In the genomic region with DNA sequence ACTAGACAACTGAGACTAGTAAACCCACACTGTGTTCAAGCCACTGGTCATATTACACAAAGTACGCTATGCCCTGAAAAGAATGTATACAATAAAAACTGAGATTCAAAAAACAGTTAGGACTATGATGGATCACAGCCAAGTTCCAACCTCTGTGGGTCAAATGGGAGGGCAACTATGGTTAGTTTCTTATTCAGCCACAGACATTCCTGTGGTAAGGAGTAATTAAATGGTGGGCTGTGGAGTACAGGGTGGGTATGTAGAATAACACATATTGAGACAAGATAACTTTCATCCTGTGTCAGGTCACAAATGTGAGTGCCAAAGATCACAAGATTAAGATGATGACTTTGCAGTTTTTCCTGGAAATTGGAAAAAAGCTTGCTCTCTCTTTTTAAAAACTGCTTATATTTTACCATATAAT, we compare ENCODE assay signal across 2 cellular contexts.
TF ChIP-seq lines count a peak whose summit lies in the region.

No MANE protein-coding gene starts in this region.

TF ChIP-seq in HepG2, 621 proteins besides CTCF, POLR2A, EP300 and RAD21 (continued from another document):
- no peak for TF ChIP-seq SMARCE1 (IDR thresholded peaks at IDR 0.05; ENCODE audit: borderline replicate concordance)
- peak; percentile 92 to 94 for TF ChIP-seq MAFK (conservative IDR thresholded peaks at IDR 0.05 in 1 of 2, IDR thresholded peaks at IDR 0.05 in 1 of 2; ENCODE audit: low read length in 2 of 2)
- TF ChIP-seq NR2F6 (IDR thresholded peaks at IDR 0.05), result peak; percentile 44; the same call in 1 of the 2 replicates
- TF ChIP-seq NR2F6 (CRISPR knock-in tag; IDR thresholded peaks at IDR 0.05), result no peak
- no peak for TF ChIP-seq SCMH1 (CRISPR knock-in tag; IDR thresholded peaks at IDR 0.05; ENCODE audit: borderline replicate concordance)
- TF ChIP-seq, protein P1, sequence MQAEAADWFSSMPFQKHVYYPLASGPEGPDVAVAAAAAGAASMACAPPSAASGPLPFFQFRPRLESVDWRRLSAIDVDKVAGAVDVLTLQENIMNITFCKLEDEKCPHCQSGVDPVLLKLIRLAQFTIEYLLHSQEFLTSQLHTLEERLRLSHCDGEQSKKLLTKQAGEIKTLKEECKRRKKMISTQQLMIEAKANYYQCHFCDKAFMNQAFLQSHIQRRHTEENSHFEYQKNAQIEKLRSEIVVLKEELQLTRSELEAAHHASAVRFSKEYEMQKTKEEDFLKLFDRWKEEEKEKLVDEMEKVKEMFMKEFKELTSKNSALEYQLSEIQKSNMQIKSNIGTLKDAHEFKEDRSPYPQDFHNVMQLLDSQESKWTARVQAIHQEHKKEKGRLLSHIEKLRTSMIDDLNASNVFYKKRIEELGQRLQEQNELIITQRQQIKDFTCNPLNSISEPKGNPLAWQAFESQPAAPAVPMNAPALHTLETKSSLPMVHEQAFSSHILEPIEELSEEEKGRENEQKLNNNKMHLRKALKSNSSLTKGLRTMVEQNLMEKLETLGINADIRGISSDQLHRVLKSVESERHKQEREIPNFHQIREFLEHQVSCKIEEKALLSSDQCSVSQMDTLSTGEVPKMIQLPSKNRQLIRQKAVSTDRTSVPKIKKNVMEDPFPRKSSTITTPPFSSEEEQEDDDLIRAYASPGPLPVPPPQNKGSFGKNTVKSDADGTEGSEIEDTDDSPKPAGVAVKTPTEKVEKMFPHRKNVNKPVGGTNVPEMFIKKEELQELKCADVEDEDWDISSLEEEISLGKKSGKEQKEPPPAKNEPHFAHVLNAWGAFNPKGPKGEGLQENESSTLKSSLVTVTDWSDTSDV (CRISPR knock-in tag; IDR thresholded peaks at IDR 0.05), result no peak
- TF ChIP-seq GFI1 (CRISPR knock-in tag; IDR thresholded peaks at IDR 0.05; ENCODE audit: borderline replicate concordance), result peak; percentile 46; the same call in 1 of the 2 replicates
- TF ChIP-seq RXRB (CRISPR knock-in tag; IDR thresholded peaks at IDR 0.05; ENCODE audit: borderline replicate concordance), result no peak
- TF ChIP-seq ETV6 (CRISPR knock-in tag; conservative IDR thresholded peaks at IDR 0.05), result no peak
- peak; percentile 18; the same call in 1 of the 2 replicates for TF ChIP-seq BCL6 (CRISPR knock-in tag; IDR thresholded peaks at IDR 0.05)
- TF ChIP-seq, protein P2, sequence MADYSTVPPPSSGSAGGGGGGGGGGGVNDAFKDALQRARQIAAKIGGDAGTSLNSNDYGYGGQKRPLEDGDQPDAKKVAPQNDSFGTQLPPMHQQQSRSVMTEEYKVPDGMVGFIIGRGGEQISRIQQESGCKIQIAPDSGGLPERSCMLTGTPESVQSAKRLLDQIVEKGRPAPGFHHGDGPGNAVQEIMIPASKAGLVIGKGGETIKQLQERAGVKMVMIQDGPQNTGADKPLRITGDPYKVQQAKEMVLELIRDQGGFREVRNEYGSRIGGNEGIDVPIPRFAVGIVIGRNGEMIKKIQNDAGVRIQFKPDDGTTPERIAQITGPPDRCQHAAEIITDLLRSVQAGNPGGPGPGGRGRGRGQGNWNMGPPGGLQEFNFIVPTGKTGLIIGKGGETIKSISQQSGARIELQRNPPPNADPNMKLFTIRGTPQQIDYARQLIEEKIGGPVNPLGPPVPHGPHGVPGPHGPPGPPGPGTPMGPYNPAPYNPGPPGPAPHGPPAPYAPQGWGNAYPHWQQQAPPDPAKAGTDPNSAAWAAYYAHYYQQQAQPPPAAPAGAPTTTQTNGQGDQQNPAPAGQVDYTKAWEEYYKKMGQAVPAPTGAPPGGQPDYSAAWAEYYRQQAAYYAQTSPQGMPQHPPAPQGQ (CRISPR knock-in tag; IDR thresholded peaks at IDR 0.05; ENCODE audit: borderline replicate concordance), result no peak
- TF ChIP-seq MAFF (IDR thresholded peaks at IDR 0.05; ENCODE audit: low read depth, low read length), result peak; percentile 89
- TF ChIP-seq NFE2L2 (IDR thresholded peaks at IDR 0.05; ENCODE audit: low read length), result peak; percentile 60
- peak; percentile 22; the same call in 1 of the 2 replicates for TF ChIP-seq NCOA2 (CRISPR knock-in tag; IDR thresholded peaks at IDR 0.05)
- TF ChIP-seq CREM (IDR thresholded peaks at IDR 0.05), result peak; percentile 17; the same call in 1 of the 2 replicates
- no peak for TF ChIP-seq CREM (CRISPR knock-in tag; IDR thresholded peaks at IDR 0.05)
- no peak for TF ChIP-seq ATAD3A (CRISPR knock-in tag; IDR thresholded peaks at IDR 0.05)
- TF ChIP-seq SMAD3 (CRISPR knock-in tag; IDR thresholded peaks at IDR 0.05), result no peak

TF ChIP-seq in SK-N-SH, 30 proteins besides CTCF, POLR2A, EP300 and RAD21:
- TF ChIP-seq, protein P3, sequence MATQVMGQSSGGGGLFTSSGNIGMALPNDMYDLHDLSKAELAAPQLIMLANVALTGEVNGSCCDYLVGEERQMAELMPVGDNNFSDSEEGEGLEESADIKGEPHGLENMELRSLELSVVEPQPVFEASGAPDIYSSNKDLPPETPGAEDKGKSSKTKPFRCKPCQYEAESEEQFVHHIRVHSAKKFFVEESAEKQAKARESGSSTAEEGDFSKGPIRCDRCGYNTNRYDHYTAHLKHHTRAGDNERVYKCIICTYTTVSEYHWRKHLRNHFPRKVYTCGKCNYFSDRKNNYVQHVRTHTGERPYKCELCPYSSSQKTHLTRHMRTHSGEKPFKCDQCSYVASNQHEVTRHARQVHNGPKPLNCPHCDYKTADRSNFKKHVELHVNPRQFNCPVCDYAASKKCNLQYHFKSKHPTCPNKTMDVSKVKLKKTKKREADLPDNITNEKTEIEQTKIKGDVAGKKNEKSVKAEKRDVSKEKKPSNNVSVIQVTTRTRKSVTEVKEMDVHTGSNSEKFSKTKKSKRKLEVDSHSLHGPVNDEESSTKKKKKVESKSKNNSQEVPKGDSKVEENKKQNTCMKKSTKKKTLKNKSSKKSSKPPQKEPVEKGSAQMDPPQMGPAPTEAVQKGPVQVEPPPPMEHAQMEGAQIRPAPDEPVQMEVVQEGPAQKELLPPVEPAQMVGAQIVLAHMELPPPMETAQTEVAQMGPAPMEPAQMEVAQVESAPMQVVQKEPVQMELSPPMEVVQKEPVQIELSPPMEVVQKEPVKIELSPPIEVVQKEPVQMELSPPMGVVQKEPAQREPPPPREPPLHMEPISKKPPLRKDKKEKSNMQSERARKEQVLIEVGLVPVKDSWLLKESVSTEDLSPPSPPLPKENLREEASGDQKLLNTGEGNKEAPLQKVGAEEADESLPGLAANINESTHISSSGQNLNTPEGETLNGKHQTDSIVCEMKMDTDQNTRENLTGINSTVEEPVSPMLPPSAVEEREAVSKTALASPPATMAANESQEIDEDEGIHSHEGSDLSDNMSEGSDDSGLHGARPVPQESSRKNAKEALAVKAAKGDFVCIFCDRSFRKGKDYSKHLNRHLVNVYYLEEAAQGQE (IDR thresholded peaks at IDR 0.05; ENCODE audit: low read depth, low read length), result no peak
- TF ChIP-seq TEAD4 (IDR thresholded peaks at IDR 0.05; ENCODE audit: borderline replicate concordance, insufficient read depth) (peak; percentile 76; the same call in 1 of the 2 replicates), GABPA (IDR thresholded peaks at IDR 0.05; ENCODE audit: low read depth) (no peak), RCOR1 (IDR thresholded peaks at IDR 0.05; ENCODE audit: low read length) (no peak), TAF1 (IDR thresholded peaks at IDR 0.05; ENCODE audit: borderline replicate concordance, low read depth, low read length) (no peak), FOXM1 (IDR thresholded peaks at IDR 0.05; ENCODE audit: low read depth) (no peak), MEF2A (IDR thresholded peaks at IDR 0.05; ENCODE audit: borderline replicate concordance, low read depth) (no peak), RFX5 (IDR thresholded peaks at IDR 0.05; ENCODE audit: low read length) (no peak), SMC3 (IDR thresholded peaks at IDR 0.05; ENCODE audit: low read depth, low read length) (no peak), GATA2 (CRISPR knock-in tag; IDR thresholded peaks at IDR 0.05) (no peak), FOXJ3 (CRISPR knock-in tag; IDR thresholded peaks at IDR 0.05) (no peak), RXRA (IDR thresholded peaks at IDR 0.05; ENCODE audit: borderline replicate concordance, low read depth) (peak; percentile 75; the same call in 1 of the 2 replicates), FOSL2 (IDR thresholded peaks at IDR 0.05; ENCODE audit: borderline replicate concordance, low read depth) (no peak; the same call in 1 of the 2 replicates), MXI1 (IDR thresholded peaks at IDR 0.05; ENCODE audit: low read depth, low read length) (no peak), CHD2 (IDR thresholded peaks at IDR 0.05; ENCODE audit: low read length, partially characterized antibody) (no peak), YY1 (IDR thresholded peaks at IDR 0.05; ENCODE audit: low read depth) (no peak), NRF1 (IDR thresholded peaks at IDR 0.05; ENCODE audit: low read depth, low read length) (no peak), JUND (IDR thresholded peaks at IDR 0.05) (peak; percentile 55), TCF12 (IDR thresholded peaks at IDR 0.05) (peak; percentile 85), SIN3A (IDR thresholded peaks at IDR 0.05; ENCODE audit: borderline replicate concordance, low read depth, low read length) (0 out of 2 replicates have a peak, but pooled peaks have one; percentile 36), EZH2phosphoT487 (IDR thresholded peaks at IDR 0.05; ENCODE audit: borderline replicate concordance, low read depth) (no peak), NFIC (IDR thresholded peaks at IDR 0.05; ENCODE audit: borderline replicate concordance) (peak; percentile 95), POLR2AphosphoS5 (IDR thresholded peaks at IDR 0.05; ENCODE audit: low read depth, low read length) (peak; percentile 76), ELF1 (IDR thresholded peaks at IDR 0.05) (no peak)
- TF ChIP-seq, protein P4, sequence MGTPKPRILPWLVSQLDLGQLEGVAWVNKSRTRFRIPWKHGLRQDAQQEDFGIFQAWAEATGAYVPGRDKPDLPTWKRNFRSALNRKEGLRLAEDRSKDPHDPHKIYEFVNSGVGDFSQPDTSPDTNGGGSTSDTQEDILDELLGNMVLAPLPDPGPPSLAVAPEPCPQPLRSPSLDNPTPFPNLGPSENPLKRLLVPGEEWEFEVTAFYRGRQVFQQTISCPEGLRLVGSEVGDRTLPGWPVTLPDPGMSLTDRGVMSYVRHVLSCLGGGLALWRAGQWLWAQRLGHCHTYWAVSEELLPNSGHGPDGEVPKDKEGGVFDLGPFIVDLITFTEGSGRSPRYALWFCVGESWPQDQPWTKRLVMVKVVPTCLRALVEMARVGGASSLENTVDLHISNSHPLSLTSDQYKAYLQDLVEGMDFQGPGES (IDR thresholded peaks at IDR 0.05; ENCODE audit: low read depth, low read length), result no peak
- TF ChIP-seq, protein P5, sequence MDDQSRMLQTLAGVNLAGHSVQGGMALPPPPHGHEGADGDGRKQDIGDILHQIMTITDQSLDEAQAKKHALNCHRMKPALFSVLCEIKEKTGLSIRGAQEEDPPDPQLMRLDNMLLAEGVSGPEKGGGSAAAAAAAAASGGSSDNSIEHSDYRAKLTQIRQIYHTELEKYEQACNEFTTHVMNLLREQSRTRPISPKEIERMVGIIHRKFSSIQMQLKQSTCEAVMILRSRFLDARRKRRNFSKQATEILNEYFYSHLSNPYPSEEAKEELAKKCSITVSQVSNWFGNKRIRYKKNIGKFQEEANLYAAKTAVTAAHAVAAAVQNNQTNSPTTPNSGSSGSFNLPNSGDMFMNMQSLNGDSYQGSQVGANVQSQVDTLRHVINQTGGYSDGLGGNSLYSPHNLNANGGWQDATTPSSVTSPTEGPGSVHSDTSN (IDR thresholded peaks at IDR 0.05), result peak; percentile 60; the same call in 1 of the 2 replicates
- TF ChIP-seq, protein P6, sequence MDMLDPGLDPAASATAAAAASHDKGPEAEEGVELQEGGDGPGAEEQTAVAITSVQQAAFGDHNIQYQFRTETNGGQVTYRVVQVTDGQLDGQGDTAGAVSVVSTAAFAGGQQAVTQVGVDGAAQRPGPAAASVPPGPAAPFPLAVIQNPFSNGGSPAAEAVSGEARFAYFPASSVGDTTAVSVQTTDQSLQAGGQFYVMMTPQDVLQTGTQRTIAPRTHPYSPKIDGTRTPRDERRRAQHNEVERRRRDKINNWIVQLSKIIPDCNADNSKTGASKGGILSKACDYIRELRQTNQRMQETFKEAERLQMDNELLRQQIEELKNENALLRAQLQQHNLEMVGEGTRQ (IDR thresholded peaks at IDR 0.05; ENCODE audit: borderline replicate concordance, low read depth, low read length), result no peak
- TF ChIP-seq, protein P7, sequence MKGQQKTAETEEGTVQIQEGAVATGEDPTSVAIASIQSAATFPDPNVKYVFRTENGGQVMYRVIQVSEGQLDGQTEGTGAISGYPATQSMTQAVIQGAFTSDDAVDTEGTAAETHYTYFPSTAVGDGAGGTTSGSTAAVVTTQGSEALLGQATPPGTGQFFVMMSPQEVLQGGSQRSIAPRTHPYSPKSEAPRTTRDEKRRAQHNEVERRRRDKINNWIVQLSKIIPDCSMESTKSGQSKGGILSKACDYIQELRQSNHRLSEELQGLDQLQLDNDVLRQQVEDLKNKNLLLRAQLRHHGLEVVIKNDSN (IDR thresholded peaks at IDR 0.05; ENCODE audit: borderline replicate concordance, low read depth), result no peak
- TF ChIP-seq, protein P8, sequence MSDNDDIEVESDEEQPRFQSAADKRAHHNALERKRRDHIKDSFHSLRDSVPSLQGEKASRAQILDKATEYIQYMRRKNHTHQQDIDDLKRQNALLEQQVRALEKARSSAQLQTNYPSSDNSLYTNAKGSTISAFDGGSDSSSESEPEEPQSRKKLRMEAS (IDR thresholded peaks at IDR 0.05; ENCODE audit: low read depth), result no peak
- TF ChIP-seq, protein P9, sequence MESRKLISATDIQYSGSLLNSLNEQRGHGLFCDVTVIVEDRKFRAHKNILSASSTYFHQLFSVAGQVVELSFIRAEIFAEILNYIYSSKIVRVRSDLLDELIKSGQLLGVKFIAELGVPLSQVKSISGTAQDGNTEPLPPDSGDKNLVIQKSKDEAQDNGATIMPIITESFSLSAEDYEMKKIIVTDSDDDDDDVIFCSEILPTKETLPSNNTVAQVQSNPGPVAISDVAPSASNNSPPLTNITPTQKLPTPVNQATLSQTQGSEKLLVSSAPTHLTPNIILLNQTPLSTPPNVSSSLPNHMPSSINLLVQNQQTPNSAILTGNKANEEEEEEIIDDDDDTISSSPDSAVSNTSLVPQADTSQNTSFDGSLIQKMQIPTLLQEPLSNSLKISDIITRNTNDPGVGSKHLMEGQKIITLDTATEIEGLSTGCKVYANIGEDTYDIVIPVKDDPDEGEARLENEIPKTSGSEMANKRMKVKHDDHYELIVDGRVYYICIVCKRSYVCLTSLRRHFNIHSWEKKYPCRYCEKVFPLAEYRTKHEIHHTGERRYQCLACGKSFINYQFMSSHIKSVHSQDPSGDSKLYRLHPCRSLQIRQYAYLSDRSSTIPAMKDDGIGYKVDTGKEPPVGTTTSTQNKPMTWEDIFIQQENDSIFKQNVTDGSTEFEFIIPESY (IDR thresholded peaks at IDR 0.05; ENCODE audit: borderline replicate concordance, low read depth), result peak; percentile 72; the same call in 1 of the 2 replicates
